In genomic region chr11:100691886-100692285, GRCh38 we compare ENCODE assay signal across 28 cellular contexts. TPM values are rescaled to one million over a fixed set of nuclear protein-coding genes. Genes with fewer than 3 reads are reported as not detected.
"Had no signal": no experiment of that assay in that cellular context is flagged by ENCODE, and none has a peak within 500 bp of the region (broad histone marks: within the 10 kb centered on the region; RNA-seq: fewer than 3 reads in every experiment).

No MANE protein-coding gene starts in this region.

- H3K27me3 ChIP-seq: adrenal gland, body of pancreas, cardiac muscle cell, colonic mucosa, ovary, sigmoid colon, thyroid gland, upper lobe of right lung had no signal

- H3K4me1 ChIP-seq: colonic mucosa, prostate gland, upper lobe of right lung had no signal

- H3K4me3 ChIP-seq: adrenal gland, body of pancreas, cardiac muscle cell, colonic mucosa, dorsolateral prefrontal cortex, ovary, prostate gland, sigmoid colon, smooth muscle cell, thyroid gland, upper lobe of right lung had no signal

- H3K27ac ChIP-seq: adrenal gland, body of pancreas, colonic mucosa, dorsolateral prefrontal cortex, ovary, prostate gland, sigmoid colon, thyroid gland, upper lobe of right lung had no signal

- FAIRE-seq: islet of Langerhans had no signal

- H3K4me2 ChIP-seq: smooth muscle cell had no signal

- H3K36me3 ChIP-seq: adrenal gland, cardiac muscle cell, colonic mucosa, ovary, prostate gland, sigmoid colon, thyroid gland, upper lobe of right lung had no signal

- H3K9me3 ChIP-seq: adrenal gland, body of pancreas, colonic mucosa, ovary, prostate gland, sigmoid colon, thyroid gland, upper lobe of right lung had no signal

- DNase-seq: activated CD4-positive, alpha-beta T cell treated with anti-CD3 and anti-CD28 coated beads for 48 hours; activated CD4-positive, alpha-beta T cell treated with anti-CD3 and anti-CD28 coated beads, Interleukin-2, amount 50 U/mL, for 48 hours; activated CD4-positive, CD25-positive, alpha-beta regulatory T cell; activated CD8-positive, alpha-beta memory T cell treated with anti-CD3 and anti-CD28 coated beads for 24 hours; activated effector memory CD4-positive, alpha-beta T cell treated with Interleukin-2 at 50 U/mL for 16 hours; activated naive CD4-positive, alpha-beta T cell treated with Interleukin-2 at 50 U/mL for 16 hours; adrenal gland; aorta; body of pancreas; cerebellar nuclear complex; colonic mucosa; dorsolateral prefrontal cortex; effector memory CD4-positive, alpha-beta T cell; foreskin melanocyte; glutamatergic neuron; naive thymus-derived CD4-positive, alpha-beta T cell; ovary; sigmoid colon; stimulated activated CD4-positive, alpha-beta T cell treated with anti-CD3 and anti-CD28 coated beads, Interleukin-1b, Interleukin-23, amount 100 ng/mL, for 48 hours; stimulated activated CD4-positive, alpha-beta T cell treated with anti-CD3 and anti-CD28 coated beads, Interleukin-4, amount 100 ng/mL, for 4 hours; stimulated activated CD8-positive, alpha-beta memory T cell treated with anti-CD3 and anti-CD28 coated beads, Interleukin-4, amount 100 ng/mL, for 48 hours; stimulated activated naive CD8-positive, alpha-beta T cell treated with anti-CD3 and anti-CD28 coated beads, Interleukin-15, amount 100 ng/mL, for 72 hours; thyroid gland; upper lobe of right lung had no signal

RNA-seq across cellular contexts. Expression of gene ARHGAP42, which starts 4.8 kb away (rescaled TPM):
- polyA plus RNA-seq: naive thymus-derived CD4-positive, alpha-beta T cell had no signal
